In genomic region chr17:21513012-21513570, GRCh38 we compare ENCODE assay signal across 8 cellular contexts.
DNase-seq lines count a peak whose midpoint lies in the region; ATAC-seq, FAIRE-seq and TF ChIP-seq lines count a peak whose summit lies in the region.

No MANE protein-coding gene starts in this region.

- ATAC-seq in activated naive CD8-positive, alpha-beta T cell treated with anti-CD3 and anti-CD28 coated beads, Interleukin-2, amount 50 U/mL, for 24 hours: peak; percentile 60
- ATAC-seq in heart left ventricle: peak in 3 of 4 donors; percentile 66 to 73 (median 69)
- ATAC-seq in psoas muscle: peak; percentile 77 to 78 (median 78)

- peaks cover 9% of the 10 kb centered on the region for H3K4me1 Mint-ChIP-seq in T-helper 1 cell treated with Interleukin-12 subunit alpha and Interleukin-12 subunit beta and Interleukin-4 antibody, amounts not matched to agents 30 μg/mL and 1 μg/mL, for 36 hours (ENCODE audit: low read depth)
- H3K4me1 Mint-ChIP-seq in activated naive CD8-positive, alpha-beta T cell treated with anti-CD3 and anti-CD28 coated beads, Interleukin-2, amount 50 U/mL, for 24 hours: peaks cover 15% of the 10 kb centered on the region

- no peaks in the 10 kb centered on the region for H3K36me3 Mint-ChIP-seq in T-helper 1 cell treated with Interleukin-12 subunit alpha and Interleukin-12 subunit beta and Interleukin-4 antibody, amounts not matched to agents 30 μg/mL and 1 μg/mL, for 36 hours (ENCODE audit: low read depth)
- H3K36me3 Mint-ChIP-seq in activated naive CD8-positive, alpha-beta T cell treated with anti-CD3 and anti-CD28 coated beads, Interleukin-2, amount 50 U/mL, for 24 hours (ENCODE audit: low read depth): no peaks in the 10 kb centered on the region

- no peak for TF ChIP-seq POLR2A in heart left ventricle (IDR thresholded peaks at IDR 0.05)

- peak; percentile 2 for DNase-seq in NCI-H2029 (lab: John Stamatoyannopoulos, UW)
- no peak for DNase-seq in NCI-H2029 treated with DMSO at 0.1 percent for 48 hours (lab: John Stamatoyannopoulos, UW)
- peak; percentile 54 for DNase-seq in M059J (ENCODE audit: low read depth)
- DNase-seq in activated naive CD8-positive, alpha-beta T cell treated with anti-CD3 and anti-CD28 coated beads, Interleukin-2, amount 50 U/mL, for 24 hours: peak; percentile 79
- DNase-seq in heart left ventricle: peak; percentile 79 to 88 (median 81)
- DNase-seq in psoas muscle: peak; percentile 81 to 89
- peak; percentile 90 for DNase-seq in urothelium cell line (ENCODE audit: low spot score)

- H3K27ac ChIP-seq in heart left ventricle (no peak overlapping the region), psoas muscle (peak overlapping the region; percentile 66)

- H3K9me3 ChIP-seq in heart left ventricle: no peaks in the 10 kb centered on the region
- no peaks in the 10 kb centered on the region for H3K9me3 ChIP-seq in psoas muscle

- no peak overlapping the region for H3K27ac Mint-ChIP-seq in T-helper 1 cell treated with Interleukin-12 subunit alpha and Interleukin-12 subunit beta and Interleukin-4 antibody, amounts not matched to agents 30 μg/mL and 1 μg/mL, for 36 hours
- H3K27ac Mint-ChIP-seq in activated naive CD8-positive, alpha-beta T cell treated with anti-CD3 and anti-CD28 coated beads, Interleukin-2, amount 50 U/mL, for 24 hours: no peak overlapping the region

- H3K36me3 ChIP-seq in heart left ventricle: no peaks in the 10 kb centered on the region
- no peaks in the 10 kb centered on the region for H3K36me3 ChIP-seq in psoas muscle (ENCODE audit: insufficient read depth in 1 of 2, low read depth in 1 of 2)

- WGBS in heart left ventricle, 4 donors: 4 to 6% (median 4%) methylated on average over 18 to 24 of the region's 24 CpGs
- WGBS in psoas muscle, 3 donors: 4 to 5% (median 5%) methylated on average over 22 to 24 of the region's 24 CpGs

- TF ChIP-seq CTCF in heart left ventricle (IDR thresholded peaks at IDR 0.05) (peak; percentile 66 to 85 (median 78)), psoas muscle (IDR thresholded peaks at IDR 0.05) (peak; percentile 82)

- H3K4me1 ChIP-seq in heart left ventricle: peaks cover 0 to 21% (median 11%) of the 10 kb centered on the region in 12 donors
- peaks cover 3% of the 10 kb centered on the region for H3K4me1 ChIP-seq in psoas muscle

- peaks cover 63% of the 10 kb centered on the region for H3K27me3 Mint-ChIP-seq in T-helper 1 cell treated with Interleukin-12 subunit alpha and Interleukin-12 subunit beta and Interleukin-4 antibody, amounts not matched to agents 30 μg/mL and 1 μg/mL, for 36 hours (ENCODE audit: low read depth)
- peaks cover 26% of the 10 kb centered on the region for H3K27me3 Mint-ChIP-seq in activated naive CD8-positive, alpha-beta T cell treated with anti-CD3 and anti-CD28 coated beads, Interleukin-2, amount 50 U/mL, for 24 hours

- peak overlapping the region; percentile 15 for H3K4me3 Mint-ChIP-seq in T-helper 1 cell treated with Interleukin-12 subunit alpha and Interleukin-12 subunit beta and Interleukin-4 antibody, amounts not matched to agents 30 μg/mL and 1 μg/mL, for 36 hours
- no peak overlapping the region for H3K4me3 Mint-ChIP-seq in activated naive CD8-positive, alpha-beta T cell treated with anti-CD3 and anti-CD28 coated beads, Interleukin-2, amount 50 U/mL, for 24 hours

- intact Hi-C loops in heart left ventricle (cut with DNase I): loop anchor here (1.0 to 10.0 kb wide), 14 partner anchors 54 to 396 kb away; partner anchors contain the start of genes MAP2K3 (in 4 of the 10) and DHRS7B (in 3 of the 10)
- intact Hi-C loops in psoas muscle (cut with DNase I): loop anchor here (2.0 to 10.0 kb wide), 5 partner anchors 196 to 398 kb away; partner anchors contain the start of gene MAP2K3 (in 1 of the 2)

- peak; percentile 46 for FAIRE-seq in urothelium cell line (lab: Jason Lieb, UNC)

- H3K4me3 ChIP-seq in heart left ventricle (peak overlapping the region in 6 of 12 donors; percentile 10 to 26 (median 19)), psoas muscle (peak overlapping the region; percentile 43)

- no peaks in the 10 kb centered on the region for H3K9me3 Mint-ChIP-seq in T-helper 1 cell treated with Interleukin-12 subunit alpha and Interleukin-12 subunit beta and Interleukin-4 antibody, amounts not matched to agents 30 μg/mL and 1 μg/mL, for 36 hours
- H3K9me3 Mint-ChIP-seq in activated naive CD8-positive, alpha-beta T cell treated with anti-CD3 and anti-CD28 coated beads, Interleukin-2, amount 50 U/mL, for 24 hours: no peaks in the 10 kb centered on the region

- H3K27me3 ChIP-seq in heart left ventricle (peaks cover 0 to 4% (median 0%) of the 10 kb centered on the region in 9 donors), psoas muscle (ENCODE audit: insufficient read depth in 3 of 3, low read length in 2 of 3) (no peaks in the 10 kb centered on the region)
